ENCODE assay signal across 1 cellular context in the genomic region with DNA sequence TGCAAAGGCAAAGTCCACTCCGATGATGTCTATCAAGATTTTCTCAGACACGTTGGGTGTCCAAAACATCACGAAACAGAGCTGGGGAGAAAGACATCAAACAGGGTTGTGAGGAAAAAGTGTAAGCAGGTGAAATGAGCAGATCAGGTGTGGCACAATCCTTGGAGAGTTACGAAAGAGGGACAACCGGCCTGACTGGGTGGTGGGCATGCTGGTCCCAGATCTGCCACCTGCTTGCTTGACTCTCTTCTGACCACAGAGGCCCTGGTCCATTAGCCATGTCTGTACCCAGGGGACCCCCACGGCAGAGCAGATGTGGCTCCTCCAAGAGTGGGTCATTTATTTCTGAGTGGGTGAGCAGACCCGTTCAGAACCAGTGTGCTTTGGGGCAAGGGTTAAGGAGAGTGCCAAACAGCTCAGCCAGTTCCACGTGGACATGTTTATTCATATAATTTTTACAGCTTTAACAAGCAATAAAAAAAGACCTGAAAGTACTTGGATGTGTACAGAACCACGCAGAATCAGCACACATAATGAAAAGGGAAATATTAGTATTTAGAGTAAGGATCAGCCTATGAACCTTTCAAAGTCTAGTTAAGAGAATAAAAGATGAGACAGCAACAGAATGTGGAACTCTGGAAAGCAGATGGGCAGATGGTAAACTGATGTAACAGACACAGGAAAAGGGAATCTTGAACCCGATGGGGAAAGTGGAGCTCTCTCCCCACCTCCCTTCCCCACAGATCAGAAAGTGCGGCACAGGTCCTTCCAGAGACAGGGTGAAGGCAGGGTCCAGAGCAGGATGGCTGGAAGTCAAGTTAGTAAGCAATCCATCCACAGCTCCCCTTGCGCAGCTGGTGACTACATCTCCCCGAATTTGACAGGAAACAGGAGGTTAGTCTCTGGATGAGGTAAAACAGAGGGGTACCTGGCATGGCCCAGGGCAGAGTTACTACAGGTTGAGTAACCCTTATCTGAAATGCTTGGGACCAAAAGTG.
TF ChIP-seq lines count a peak whose summit lies in the region.

No MANE protein-coding gene starts in this region.

TF ChIP-seq in IMR-90, 13 proteins besides CTCF, POLR2A, EP300 and RAD21:
- TF ChIP-seq CHD1 (IDR thresholded peaks at IDR 0.05; ENCODE audit: low read depth, low read length) (no peak), RCOR1 (IDR thresholded peaks at IDR 0.05; ENCODE audit: insufficient replicate concordance, low read length) (no peak), MXI1 (IDR thresholded peaks at IDR 0.05; ENCODE audit: borderline replicate concordance, low read depth, low read length) (no peak), BHLHE40 (IDR thresholded peaks at IDR 0.05; ENCODE audit: low read depth, low read length) (no peak), CEBPB (IDR thresholded peaks at IDR 0.05; ENCODE audit: low read depth, low read length) (no peak), MAZ (IDR thresholded peaks at IDR 0.05; ENCODE audit: borderline replicate concordance, low read depth, low read length) (no peak)
